Comparison of ENCODE assay signal across 1 cellular context in the genomic region with DNA sequence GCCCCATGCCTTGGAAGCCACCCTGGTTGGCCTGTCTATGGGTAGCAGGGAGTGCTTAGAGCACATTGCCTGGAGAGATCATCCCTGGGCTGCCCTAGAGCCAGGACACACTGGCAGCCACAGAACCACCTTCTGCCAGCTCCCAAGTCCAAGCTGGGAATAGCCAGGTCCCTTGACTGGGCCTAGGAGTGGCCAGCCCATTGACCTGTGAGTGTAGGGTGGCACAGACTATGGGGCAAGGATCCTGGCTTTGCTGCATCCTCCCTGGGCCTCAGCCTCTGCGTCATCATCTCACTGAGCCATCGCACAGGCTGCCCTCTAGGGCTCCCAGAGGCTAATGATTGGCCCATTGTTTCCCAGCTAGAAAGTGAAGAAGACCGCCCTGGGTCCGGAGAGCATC.
TF ChIP-seq lines count a peak whose summit lies in the region.

No MANE protein-coding gene starts in this region.

TF ChIP-seq in K562, 482 proteins besides CTCF, POLR2A, EP300 and RAD21:
- no peak for TF ChIP-seq CEBPG (CRISPR knock-in tag; IDR thresholded peaks at IDR 0.05)
- no peak for TF ChIP-seq CEBPG (tag; conservative IDR thresholded peaks at IDR 0.05 in 1 of 2, IDR thresholded peaks at IDR 0.05 in 1 of 2)
- TF ChIP-seq, protein P1, sequence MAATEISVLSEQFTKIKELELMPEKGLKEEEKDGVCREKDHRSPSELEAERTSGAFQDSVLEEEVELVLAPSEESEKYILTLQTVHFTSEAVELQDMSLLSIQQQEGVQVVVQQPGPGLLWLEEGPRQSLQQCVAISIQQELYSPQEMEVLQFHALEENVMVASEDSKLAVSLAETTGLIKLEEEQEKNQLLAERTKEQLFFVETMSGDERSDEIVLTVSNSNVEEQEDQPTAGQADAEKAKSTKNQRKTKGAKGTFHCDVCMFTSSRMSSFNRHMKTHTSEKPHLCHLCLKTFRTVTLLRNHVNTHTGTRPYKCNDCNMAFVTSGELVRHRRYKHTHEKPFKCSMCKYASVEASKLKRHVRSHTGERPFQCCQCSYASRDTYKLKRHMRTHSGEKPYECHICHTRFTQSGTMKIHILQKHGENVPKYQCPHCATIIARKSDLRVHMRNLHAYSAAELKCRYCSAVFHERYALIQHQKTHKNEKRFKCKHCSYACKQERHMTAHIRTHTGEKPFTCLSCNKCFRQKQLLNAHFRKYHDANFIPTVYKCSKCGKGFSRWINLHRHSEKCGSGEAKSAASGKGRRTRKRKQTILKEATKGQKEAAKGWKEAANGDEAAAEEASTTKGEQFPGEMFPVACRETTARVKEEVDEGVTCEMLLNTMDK (IDR thresholded peaks at IDR 0.05; ENCODE audit: borderline replicate concordance, insufficient read depth, low read depth, low read length, poor library complexity, severe bottlenecking), result peak; percentile 32
